Comparison of ENCODE assay signal across 11 cellular contexts in genomic region chr2:159518321-159519005, GRCh38.
DNase-seq lines count a peak whose midpoint lies in the region; ATAC-seq, FAIRE-seq and TF ChIP-seq lines count a peak whose summit lies in the region.
"Had no signal": no experiment of that assay in that cellular context is flagged by ENCODE, and none has a peak within 500 bp of the region (broad histone marks: within the 10 kb centered on the region; RNA-seq: fewer than 3 reads in every experiment).

No MANE protein-coding gene starts in this region.

- no peak for DNase-seq in GM18507 (ENCODE audit: extremely low spot score, insufficient read length, low read depth)
- DNase-seq in NCI-H2171 treated with DMSO at 0.1 percent for 48 hours (lab: John Stamatoyannopoulos, UW): peak; percentile 36
- DNase-seq in fibroblast of mammary gland (ENCODE audit: low read depth): peak; percentile 11
- no peak for DNase-seq in osteoblast (ENCODE audit: insufficient read length, low spot score, missing footprints)
- DNase-seq in activated CD4-positive, CD25-positive, alpha-beta regulatory T cell (lab: John Stamatoyannopoulos, UW): no peak
- no peak for DNase-seq in osteocyte (ENCODE audit: extremely low spot score, unreplicated experiment)
- no peak for DNase-seq in activated CD8-positive, alpha-beta T cell treated with anti-CD3 and anti-CD28 coated beads, Interleukin-2, amount 10 ng/mL, durations not matched to agents 7 days and 5 days
- no peak for DNase-seq in esophagus squamous epithelium (lab: John Stamatoyannopoulos, UW)
- DNase-seq: CD8-positive, alpha-beta memory T cell; RPMI8226 had no signal

- intact Hi-C loops in esophagus squamous epithelium (cut with DNase I): no loop called here

- H3K79me2 ChIP-seq in osteoblast (ENCODE audit: insufficient read depth, low read length): peaks cover 6% of the 10 kb centered on the region

- no peak for ATAC-seq in activated CD8-positive, alpha-beta T cell treated with anti-CD3 and anti-CD28 coated beads, Interleukin-2, amount 10 ng/mL, durations not matched to agents 7 days and 5 days
- ATAC-seq: sciatic nerve had no signal

- peak overlapping the region; percentile 2 for H3K4me2 ChIP-seq in osteoblast (ENCODE audit: insufficient read depth, low read length)

- peak; percentile 42 for FAIRE-seq in GM18507 (lab: Jason Lieb, UNC)

- peaks cover 5% of the 10 kb centered on the region for H3K36me3 Mint-ChIP-seq in osteocyte (ENCODE audit: unreplicated experiment)
- no peaks in the 10 kb centered on the region for H3K36me3 Mint-ChIP-seq in activated CD8-positive, alpha-beta T cell treated with anti-CD3 and anti-CD28 coated beads, Interleukin-2, amount 10 ng/mL, durations not matched to agents 7 days and 5 days (ENCODE audit: low read depth)

- no peak overlapping the region for H3K4me3 ChIP-seq in fibroblast of mammary gland (ENCODE audit: control insufficient read depth, low read depth, low read length)
- H3K4me3 ChIP-seq in osteoblast (ENCODE audit: insufficient read depth, low read length): no peak overlapping the region
- H3K4me3 ChIP-seq in esophagus squamous epithelium: no peak overlapping the region

- H2AFZ ChIP-seq in osteoblast (ENCODE audit: low read length): no peak overlapping the region

- no peak for TF ChIP-seq CTCF in fibroblast of mammary gland (conservative IDR thresholded peaks at IDR 0.05; ENCODE audit: control insufficient read depth, insufficient read depth, low read depth, low read length)
- no peak for TF ChIP-seq CTCF in osteoblast (IDR thresholded peaks at IDR 0.05; ENCODE audit: extremely low read depth, low read depth, low read length)
- TF ChIP-seq CTCF in osteocyte (IDR thresholded peaks at IDR 0.05): no peak
- no peak for TF ChIP-seq CTCF in esophagus squamous epithelium (IDR thresholded peaks at IDR 0.05)

- no peaks in the 10 kb centered on the region for H3K27me3 Mint-ChIP-seq in osteocyte (ENCODE audit: unreplicated experiment)
- no peaks in the 10 kb centered on the region for H3K27me3 Mint-ChIP-seq in activated CD8-positive, alpha-beta T cell treated with anti-CD3 and anti-CD28 coated beads, Interleukin-2, amount 10 ng/mL, durations not matched to agents 7 days and 5 days (ENCODE audit: low read depth)
- H3K27me3 Mint-ChIP-seq: CD8-positive, alpha-beta memory T cell had no signal

- no peaks in the 10 kb centered on the region for H3K27me3 ChIP-seq in osteoblast (ENCODE audit: insufficient read depth, low read length)
- no peaks in the 10 kb centered on the region for H3K27me3 ChIP-seq in esophagus squamous epithelium

- no peak for TF ChIP-seq POLR2A in esophagus squamous epithelium (IDR thresholded peaks at IDR 0.05)

- H3K4me3 Mint-ChIP-seq in osteocyte (ENCODE audit: unreplicated experiment): no peak overlapping the region
- H3K4me3 Mint-ChIP-seq in activated CD8-positive, alpha-beta T cell treated with anti-CD3 and anti-CD28 coated beads, Interleukin-2, amount 10 ng/mL, durations not matched to agents 7 days and 5 days: no peak overlapping the region
- H3K4me3 Mint-ChIP-seq: CD8-positive, alpha-beta memory T cell had no signal

- H3K4me1 ChIP-seq in osteoblast (ENCODE audit: insufficient read depth, low read length) (peaks cover 16% of the 10 kb centered on the region), esophagus squamous epithelium (peaks cover 0 to 44% (median 10%) of the 10 kb centered on the region in 3 donors)

- POLR2A ChIA-PET in activated CD8-positive, alpha-beta T cell treated with anti-CD3 and anti-CD28 coated beads, Interleukin-2, amount 10 ng/mL, durations not matched to agents 7 days and 5 days (lab: Charles Lee): no interaction called here

- no peaks in the 10 kb centered on the region for H3K9me3 ChIP-seq in osteoblast (ENCODE audit: low read depth, low read length)
- H3K9me3 ChIP-seq in esophagus squamous epithelium: no peaks in the 10 kb centered on the region

- H3K27ac Mint-ChIP-seq in osteocyte (ENCODE audit: unreplicated experiment): no peak overlapping the region
- no peak overlapping the region for H3K27ac Mint-ChIP-seq in activated CD8-positive, alpha-beta T cell treated with anti-CD3 and anti-CD28 coated beads, Interleukin-2, amount 10 ng/mL, durations not matched to agents 7 days and 5 days

- CTCF ChIA-PET in activated CD8-positive, alpha-beta T cell treated with anti-CD3 and anti-CD28 coated beads, Interleukin-2, amount 10 ng/mL, durations not matched to agents 7 days and 5 days (lab: Charles Lee): interaction anchor here (0.6 kb wide), 1 partner anchor 1561 kb away, joined by 3 read pairs; no protein-coding TSS in a partner anchor

- H3K27ac ChIP-seq in osteoblast (ENCODE audit: low read depth, low read length) (no peak overlapping the region), esophagus squamous epithelium (peak overlapping the region in 1 of 4 donors; percentile 18)

- WGBS in esophagus squamous epithelium, 2 donors: 45 to 56% methylated on average over 3 of the region's 3 CpGs

- no peaks in the 10 kb centered on the region for H4K20me1 ChIP-seq in osteoblast (ENCODE audit: insufficient read depth, low read length)

- no peaks in the 10 kb centered on the region for H3K9me3 Mint-ChIP-seq in osteocyte (ENCODE audit: unreplicated experiment)
- no peaks in the 10 kb centered on the region for H3K9me3 Mint-ChIP-seq in activated CD8-positive, alpha-beta T cell treated with anti-CD3 and anti-CD28 coated beads, Interleukin-2, amount 10 ng/mL, durations not matched to agents 7 days and 5 days (ENCODE audit: insufficient read depth)
- H3K9me3 Mint-ChIP-seq: CD8-positive, alpha-beta memory T cell had no signal

- H3K4me1 Mint-ChIP-seq in osteocyte (ENCODE audit: unreplicated experiment): peaks cover 24% of the 10 kb centered on the region
- peaks cover 13% of the 10 kb centered on the region for H3K4me1 Mint-ChIP-seq in activated CD8-positive, alpha-beta T cell treated with anti-CD3 and anti-CD28 coated beads, Interleukin-2, amount 10 ng/mL, durations not matched to agents 7 days and 5 days (ENCODE audit: low read depth)

- H3K36me3 ChIP-seq in osteoblast (ENCODE audit: insufficient read depth, low read length): no peaks in the 10 kb centered on the region
- no peaks in the 10 kb centered on the region for H3K36me3 ChIP-seq in esophagus squamous epithelium

Comparison
In these comparisons a context has a peak if more than half of its experiments do, and no peak if none do; other contexts are left out.
1. DNase-seq: peak in NCI-H2171 treated with DMSO at 0.1 percent for 48 hours (single experiment) and fibroblast of mammary gland (single experiment); none in GM18507 (single experiment), osteoblast (single experiment), activated CD4-positive, CD25-positive, alpha-beta regulatory T cell (0 of 4), osteocyte (single experiment), activated CD8-positive, alpha-beta T cell treated with anti-CD3 and anti-CD28 coated beads, Interleukin-2, amount 10 ng/mL, durations not matched to agents 7 days and 5 days (single experiment) and esophagus squamous epithelium (single experiment).